ENCODE assay signal across 1 cellular context in the genomic region with DNA sequence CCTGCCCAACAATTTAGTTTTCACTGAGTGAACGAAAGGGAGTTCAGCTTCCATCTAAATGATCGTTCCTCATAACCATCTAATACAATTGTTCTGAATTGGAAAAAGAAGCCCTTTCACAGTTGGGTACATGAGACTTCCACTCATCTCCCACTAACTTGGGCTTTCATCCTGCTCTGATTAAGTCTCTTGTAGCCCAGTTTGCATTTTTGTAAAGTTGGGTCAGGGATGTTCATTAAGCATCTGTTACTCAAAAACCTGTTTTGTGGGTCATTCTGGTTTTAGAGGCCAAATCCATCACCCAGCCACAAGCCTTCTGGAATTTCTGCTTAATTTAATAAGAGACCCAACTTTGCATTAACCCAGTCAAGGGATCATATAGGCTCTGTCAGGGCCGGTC.
TF ChIP-seq lines count a peak whose summit lies in the region.

No MANE protein-coding gene starts in this region.

TF ChIP-seq in GM23338, 12 proteins besides CTCF, POLR2A, EP300 and RAD21 (continued from another document):
- TF ChIP-seq ZNF462 (CRISPR knock-in tag; IDR thresholded peaks at IDR 0.05), result no peak
- no peak for TF ChIP-seq EZH2 (IDR thresholded peaks at IDR 0.05; ENCODE audit: low read depth, unreplicated experiment)
- no peak for TF ChIP-seq REST (IDR thresholded peaks at IDR 0.05; ENCODE audit: unreplicated experiment)
- no peak for TF ChIP-seq ETS1 (IDR thresholded peaks at IDR 0.05)
